Comparison of ENCODE assay signal across 1 cellular context in genomic region chr21:41317458-41317857, GRCh38.
TF ChIP-seq lines count a peak whose summit lies in the region.

No MANE protein-coding gene starts in this region.

TF ChIP-seq in H1, 55 proteins besides CTCF, POLR2A, EP300 and RAD21:
- TF ChIP-seq MAX (IDR thresholded peaks at IDR 0.05) = no peak
